In the genomic region with DNA sequence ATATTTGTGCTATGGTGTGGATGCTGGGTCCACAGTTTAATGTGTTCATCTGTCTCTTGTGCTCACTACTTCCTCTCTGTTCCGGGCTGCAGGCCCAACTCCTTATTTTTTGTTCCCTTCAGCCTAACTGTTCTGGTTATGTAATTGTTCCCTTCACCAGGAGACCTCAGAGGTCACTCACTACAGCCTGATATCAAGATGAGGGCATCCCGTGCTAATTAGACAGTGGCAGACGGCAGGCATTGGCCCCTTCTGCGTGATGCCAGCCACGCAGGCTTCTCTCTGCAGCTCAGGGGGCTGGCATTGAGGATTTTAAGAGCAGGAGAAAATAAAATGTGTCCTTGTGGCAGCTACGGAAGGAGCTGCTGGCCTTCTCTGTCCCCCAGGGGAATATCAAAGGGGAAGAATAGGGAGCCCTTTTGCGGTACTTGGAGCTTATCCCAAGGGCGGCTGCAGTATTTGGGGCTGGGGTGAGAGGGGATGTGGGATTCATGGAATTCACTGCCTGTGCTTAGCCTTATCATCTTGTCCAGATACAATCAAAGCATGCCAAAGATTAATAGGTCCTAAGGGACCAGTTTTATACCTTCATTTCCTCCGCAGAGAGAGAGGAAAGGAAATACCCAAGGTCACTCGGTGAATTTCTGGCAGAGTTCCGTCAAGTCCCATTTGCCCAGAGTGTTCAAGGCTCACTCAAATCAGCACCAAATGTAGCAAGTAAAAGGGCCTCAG, we compare ENCODE assay signal across 16 cellular contexts.
"Had no signal": no experiment of that assay in that cellular context is flagged by ENCODE, and none has a peak within 500 bp of the region (broad histone marks: within the 10 kb centered on the region; RNA-seq: fewer than 3 reads in every experiment).

No MANE protein-coding gene starts in this region.

- H3K36me3 ChIP-seq: SJCRH30 had no signal

- H3K27ac ChIP-seq: SJCRH30, skin epidermis had no signal

- H3K27me3 ChIP-seq: SJCRH30 had no signal

- H3K9me3 Mint-ChIP-seq: effector memory CD8-positive, alpha-beta T cell had no signal

- H3K27me3 Mint-ChIP-seq: activated CD8-positive, alpha-beta memory T cell treated with anti-CD3 and anti-CD28 coated beads, Interleukin-2, amount 10 ng/mL, durations not matched to agents 7 days and 5 days had no signal

- H3K4me3 ChIP-seq: SJCRH30, skin epidermis had no signal

- H3K4me1 Mint-ChIP-seq: activated CD8-positive, alpha-beta memory T cell treated with anti-CD3 and anti-CD28 coated beads, Interleukin-2, amount 10 ng/mL, durations not matched to agents 7 days and 5 days; activated naive CD8-positive, alpha-beta T cell treated with anti-CD3 and anti-CD28 coated beads, Interleukin-2, amount 10 ng/mL, durations not matched to agents 7 days and 5 days; immature natural killer cell had no signal

- H3K27ac Mint-ChIP-seq: activated CD8-positive, alpha-beta memory T cell treated with anti-CD3 and anti-CD28 coated beads, Interleukin-2, amount 10 ng/mL, durations not matched to agents 7 days and 5 days; activated naive CD8-positive, alpha-beta T cell treated with anti-CD3 and anti-CD28 coated beads, Interleukin-2, amount 10 ng/mL, durations not matched to agents 7 days and 5 days; activated T-cell treated with anti-CD3 and anti-CD28 coated beads, Interleukin-2, amount 50 U/mL, for 72 hours; effector memory CD8-positive, alpha-beta T cell; immature natural killer cell; nephron progenitor cell had no signal

- DNase-seq: activated CD4-positive, alpha-beta T cell treated with anti-CD3 and anti-CD28 coated beads for 1 hour; activated CD4-positive, alpha-beta T cell treated with anti-CD3 and anti-CD28 coated beads, Interleukin-2, amount 50 U/mL, for 48 hours; activated CD8-positive, alpha-beta memory T cell treated with anti-CD3 and anti-CD28 coated beads, Interleukin-2, amount 10 ng/mL, durations not matched to agents 7 days and 5 days; activated naive CD8-positive, alpha-beta T cell treated with anti-CD3 and anti-CD28 coated beads, Interleukin-2, amount 10 ng/mL, durations not matched to agents 7 days and 5 days; activated T-cell treated with anti-CD3 and anti-CD28 coated beads, Interleukin-2, amount 50 U/mL, for 72 hours; central memory CD4-positive, alpha-beta T cell; effector memory CD8-positive, alpha-beta T cell; erythroblast; immature natural killer cell; left colon; mesendoderm; nephron progenitor cell; SW 1271; trophoblast cell had no signal

- H3K4me3 Mint-ChIP-seq: activated CD8-positive, alpha-beta memory T cell treated with anti-CD3 and anti-CD28 coated beads, Interleukin-2, amount 10 ng/mL, durations not matched to agents 7 days and 5 days; activated naive CD8-positive, alpha-beta T cell treated with anti-CD3 and anti-CD28 coated beads, Interleukin-2, amount 10 ng/mL, durations not matched to agents 7 days and 5 days; activated T-cell treated with anti-CD3 and anti-CD28 coated beads, Interleukin-2, amount 50 U/mL, for 72 hours; effector memory CD8-positive, alpha-beta T cell; immature natural killer cell; nephron progenitor cell had no signal

- ATAC-seq: activated CD8-positive, alpha-beta memory T cell treated with anti-CD3 and anti-CD28 coated beads, Interleukin-2, amount 10 ng/mL, durations not matched to agents 7 days and 5 days; activated T-cell treated with anti-CD3 and anti-CD28 coated beads, Interleukin-2, amount 50 U/mL, for 72 hours; effector memory CD8-positive, alpha-beta T cell; left colon had no signal
